In the genomic region with DNA sequence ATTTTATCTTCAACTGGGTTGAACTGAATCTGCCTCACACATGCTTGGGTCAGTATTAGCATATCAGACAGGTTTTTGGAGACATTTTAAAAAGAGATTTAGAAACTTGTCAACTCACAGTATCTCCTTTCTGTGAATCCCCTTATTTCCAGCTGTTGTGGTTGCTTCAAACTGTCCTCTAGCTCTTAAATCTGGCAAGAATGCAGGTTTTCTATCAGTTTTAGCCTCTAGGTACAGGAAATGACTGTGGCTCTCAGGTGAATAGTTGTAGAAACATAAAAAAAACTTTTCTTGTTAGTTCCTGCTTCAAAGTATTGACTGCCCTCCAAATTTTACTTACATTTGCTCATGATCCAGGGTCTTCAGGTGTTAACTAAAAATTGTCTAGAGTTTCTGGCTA, we compare ENCODE assay signal across 1 cellular context.
TF ChIP-seq lines count a peak whose summit lies in the region.

No MANE protein-coding gene starts in this region.

TF ChIP-seq in GM23338, 12 proteins besides CTCF, POLR2A, EP300 and RAD21 (continued from another document):
- TF ChIP-seq, protein P1, sequence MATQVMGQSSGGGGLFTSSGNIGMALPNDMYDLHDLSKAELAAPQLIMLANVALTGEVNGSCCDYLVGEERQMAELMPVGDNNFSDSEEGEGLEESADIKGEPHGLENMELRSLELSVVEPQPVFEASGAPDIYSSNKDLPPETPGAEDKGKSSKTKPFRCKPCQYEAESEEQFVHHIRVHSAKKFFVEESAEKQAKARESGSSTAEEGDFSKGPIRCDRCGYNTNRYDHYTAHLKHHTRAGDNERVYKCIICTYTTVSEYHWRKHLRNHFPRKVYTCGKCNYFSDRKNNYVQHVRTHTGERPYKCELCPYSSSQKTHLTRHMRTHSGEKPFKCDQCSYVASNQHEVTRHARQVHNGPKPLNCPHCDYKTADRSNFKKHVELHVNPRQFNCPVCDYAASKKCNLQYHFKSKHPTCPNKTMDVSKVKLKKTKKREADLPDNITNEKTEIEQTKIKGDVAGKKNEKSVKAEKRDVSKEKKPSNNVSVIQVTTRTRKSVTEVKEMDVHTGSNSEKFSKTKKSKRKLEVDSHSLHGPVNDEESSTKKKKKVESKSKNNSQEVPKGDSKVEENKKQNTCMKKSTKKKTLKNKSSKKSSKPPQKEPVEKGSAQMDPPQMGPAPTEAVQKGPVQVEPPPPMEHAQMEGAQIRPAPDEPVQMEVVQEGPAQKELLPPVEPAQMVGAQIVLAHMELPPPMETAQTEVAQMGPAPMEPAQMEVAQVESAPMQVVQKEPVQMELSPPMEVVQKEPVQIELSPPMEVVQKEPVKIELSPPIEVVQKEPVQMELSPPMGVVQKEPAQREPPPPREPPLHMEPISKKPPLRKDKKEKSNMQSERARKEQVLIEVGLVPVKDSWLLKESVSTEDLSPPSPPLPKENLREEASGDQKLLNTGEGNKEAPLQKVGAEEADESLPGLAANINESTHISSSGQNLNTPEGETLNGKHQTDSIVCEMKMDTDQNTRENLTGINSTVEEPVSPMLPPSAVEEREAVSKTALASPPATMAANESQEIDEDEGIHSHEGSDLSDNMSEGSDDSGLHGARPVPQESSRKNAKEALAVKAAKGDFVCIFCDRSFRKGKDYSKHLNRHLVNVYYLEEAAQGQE (IDR thresholded peaks at IDR 0.05; ENCODE audit: unreplicated experiment), result no peak
